1 cellular context compared by ENCODE assay signal in genomic region chr2:231541605-231542509, GRCh38.
TF ChIP-seq lines count a peak whose summit lies in the region.

No MANE protein-coding gene starts in this region.

TF ChIP-seq in H1, 55 proteins besides CTCF, POLR2A, EP300 and RAD21:
- TF ChIP-seq MAFK (IDR thresholded peaks at IDR 0.05; ENCODE audit: low read depth, low read length) (peak; percentile 31; the same call in 1 of the 2 replicates), YY1 (IDR thresholded peaks at IDR 0.05; ENCODE audit: low read depth, low read length) (0 out of 2 replicates have a peak, but pooled peaks have one; percentile 29), HDAC6 (IDR thresholded peaks at IDR 0.05; ENCODE audit: low read depth, low read length) (no peak)
